Comparison of ENCODE assay signal across 2 cellular contexts in the genomic region with DNA sequence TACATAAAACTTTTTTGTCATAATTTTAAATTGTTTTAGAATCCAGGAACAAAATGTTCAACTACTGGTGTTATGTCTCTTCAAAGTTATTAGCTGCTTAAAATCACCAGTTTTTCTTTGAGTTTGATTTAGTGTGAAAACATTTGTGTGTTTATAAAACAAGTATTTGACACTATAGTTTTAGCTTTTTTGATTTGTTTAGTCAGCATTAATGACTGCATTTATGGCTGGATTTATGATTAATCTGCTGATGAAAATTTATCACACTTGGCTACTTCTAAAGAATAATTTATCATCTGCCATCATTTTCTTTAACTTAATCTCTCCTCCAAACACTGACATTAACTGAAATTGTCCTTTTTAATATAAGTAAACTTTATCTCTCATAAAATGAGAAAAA.
A peak's percentile ranks its signal among the peaks of the same experiment; 100 is the strongest.
TF ChIP-seq lines count a peak whose summit lies in the region.

No MANE protein-coding gene starts in this region.

TF ChIP-seq in HepG2, 621 proteins besides CTCF, POLR2A, EP300 and RAD21:
- no peak for TF ChIP-seq ZEB1 (IDR thresholded peaks at IDR 0.05; ENCODE audit: insufficient replicate concordance, low read depth)
- TF ChIP-seq MAFK (conservative IDR thresholded peaks at IDR 0.05 in 1 of 2, IDR thresholded peaks at IDR 0.05 in 1 of 2; ENCODE audit: low read length in 2 of 2): peak; percentile 68 to 92
- TF ChIP-seq, protein P1, sequence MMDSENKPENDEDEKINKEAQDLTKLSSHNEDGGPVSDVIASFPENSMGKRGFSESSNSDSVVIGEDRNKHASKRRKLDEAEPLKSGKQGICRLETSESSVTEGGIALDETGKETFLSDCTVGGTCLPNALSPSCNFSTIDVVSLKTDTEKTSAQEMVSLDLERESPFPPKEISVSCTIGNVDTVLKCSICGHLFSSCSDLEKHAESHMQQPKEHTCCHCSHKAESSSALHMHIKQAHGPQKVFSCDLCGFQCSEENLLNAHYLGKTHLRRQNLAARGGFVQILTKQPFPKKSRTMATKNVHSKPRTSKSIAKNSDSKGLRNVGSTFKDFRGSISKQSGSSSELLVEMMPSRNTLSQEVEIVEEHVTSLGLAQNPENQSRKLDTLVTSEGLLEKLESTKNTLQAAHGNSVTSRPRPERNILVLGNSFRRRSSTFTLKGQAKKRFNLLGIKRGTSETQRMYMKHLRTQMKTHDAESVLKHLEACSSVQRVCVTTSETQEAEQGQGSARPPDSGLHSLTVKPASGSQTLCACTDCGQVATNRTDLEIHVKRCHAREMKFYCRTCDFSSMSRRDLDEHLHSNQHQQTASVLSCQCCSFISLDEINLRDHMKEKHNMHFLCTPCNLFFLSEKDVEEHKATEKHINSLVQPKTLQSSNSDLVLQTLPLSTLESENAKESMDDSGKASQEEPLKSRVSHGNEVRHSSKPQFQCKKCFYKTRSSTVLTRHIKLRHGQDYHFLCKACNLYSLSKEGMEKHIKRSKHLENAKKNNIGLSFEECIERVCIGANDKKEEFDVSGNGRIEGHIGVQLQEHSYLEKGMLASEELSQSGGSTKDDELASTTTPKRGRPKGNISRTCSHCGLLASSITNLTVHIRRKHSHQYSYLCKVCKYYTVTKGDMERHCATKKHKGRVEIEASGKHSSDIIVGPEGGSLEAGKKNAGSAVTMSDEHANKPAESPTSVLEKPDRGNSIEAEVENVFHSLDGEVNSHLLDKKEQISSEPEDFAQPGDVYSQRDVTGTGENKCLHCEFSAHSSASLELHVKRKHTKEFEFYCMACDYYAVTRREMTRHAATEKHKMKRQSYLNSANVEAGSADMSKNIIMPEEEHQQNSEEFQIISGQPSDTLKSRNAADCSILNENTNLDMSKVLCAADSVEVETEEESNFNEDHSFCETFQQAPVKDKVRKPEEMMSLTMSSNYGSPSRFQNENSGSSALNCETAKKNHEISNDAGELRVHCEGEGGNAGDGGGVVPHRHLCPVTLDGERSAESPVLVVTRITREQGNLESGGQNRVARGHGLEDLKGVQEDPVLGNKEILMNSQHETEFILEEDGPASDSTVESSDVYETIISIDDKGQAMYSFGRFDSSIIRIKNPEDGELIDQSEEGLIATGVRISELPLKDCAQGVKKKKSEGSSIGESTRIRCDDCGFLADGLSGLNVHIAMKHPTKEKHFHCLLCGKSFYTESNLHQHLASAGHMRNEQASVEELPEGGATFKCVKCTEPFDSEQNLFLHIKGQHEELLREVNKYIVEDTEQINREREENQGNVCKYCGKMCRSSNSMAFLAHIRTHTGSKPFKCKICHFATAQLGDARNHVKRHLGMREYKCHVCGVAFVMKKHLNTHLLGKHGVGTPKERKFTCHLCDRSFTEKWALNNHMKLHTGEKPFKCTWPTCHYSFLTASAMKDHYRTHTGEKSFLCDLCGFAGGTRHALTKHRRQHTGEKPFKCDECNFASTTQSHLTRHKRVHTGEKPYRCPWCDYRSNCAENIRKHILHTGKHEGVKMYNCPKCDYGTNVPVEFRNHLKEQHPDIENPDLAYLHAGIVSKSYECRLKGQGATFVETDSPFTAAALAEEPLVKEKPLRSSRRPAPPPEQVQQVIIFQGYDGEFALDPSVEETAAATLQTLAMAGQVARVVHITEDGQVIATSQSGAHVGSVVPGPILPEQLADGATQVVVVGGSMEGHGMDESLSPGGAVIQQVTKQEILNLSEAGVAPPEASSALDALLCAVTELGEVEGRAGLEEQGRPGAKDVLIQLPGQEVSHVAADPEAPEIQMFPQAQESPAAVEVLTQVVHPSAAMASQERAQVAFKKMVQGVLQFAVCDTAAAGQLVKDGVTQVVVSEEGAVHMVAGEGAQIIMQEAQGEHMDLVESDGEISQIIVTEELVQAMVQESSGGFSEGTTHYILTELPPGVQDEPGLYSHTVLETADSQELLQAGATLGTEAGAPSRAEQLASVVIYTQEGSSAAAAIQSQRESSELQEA (CRISPR knock-in tag; IDR thresholded peaks at IDR 0.05; ENCODE audit: not compliant biosample characterization): no peak
- TF ChIP-seq MAFF (IDR thresholded peaks at IDR 0.05; ENCODE audit: low read depth, low read length): peak; percentile 84
- TF ChIP-seq ZNF549 (CRISPR knock-in tag; IDR thresholded peaks at IDR 0.05): no peak

TF ChIP-seq in H1, 55 proteins besides CTCF, POLR2A, EP300 and RAD21:
- TF ChIP-seq MAFK (IDR thresholded peaks at IDR 0.05; ENCODE audit: low read depth, low read length) (peak; percentile 20; the same call in 1 of the 2 replicates), PHF8 (conservative IDR thresholded peaks at IDR 0.05; ENCODE audit: low read depth, low read length) (no peak)
